Comparison of ENCODE assay signal across 8 cellular contexts in the genomic region with DNA sequence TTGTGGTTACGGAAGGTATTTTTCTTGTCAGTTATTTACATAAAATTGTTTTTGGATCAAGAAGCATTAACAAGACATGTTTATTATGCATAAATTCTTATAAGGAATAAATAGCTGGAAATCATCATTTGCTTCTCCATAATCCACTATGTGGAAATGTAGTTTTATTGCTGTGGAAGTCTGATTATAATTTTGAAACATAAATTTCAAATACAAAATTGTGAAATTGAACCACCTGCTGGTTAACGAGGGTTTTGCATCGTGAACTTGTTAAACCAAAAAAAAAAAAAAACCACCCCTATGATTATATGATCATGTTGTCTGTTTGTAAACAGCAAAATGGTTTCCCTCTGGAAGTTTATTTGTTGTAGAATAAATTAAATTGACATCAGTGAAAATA.
DNase-seq lines count a peak whose midpoint lies in the region; ATAC-seq, FAIRE-seq and TF ChIP-seq lines count a peak whose summit lies in the region.

No MANE protein-coding gene starts in this region.

- no peak for ATAC-seq in GM19351 (IDR thresholded peaks at IDR 0.05; ENCODE audit: unreplicated experiment)
- ATAC-seq in stimulated activated naive B cell treated with anti-CD40 and anti-IgM and Interleukin-4, amounts not matched to agents 10 μg/mL and 1 μg/mL and 100 μg/mL, for 72 hours (replicated peaks) = no peak

- peaks cover 52% of the 10 kb centered on the region for H3K36me3 ChIP-seq in WERI-Rb-1

- no peaks in the 10 kb centered on the region for H3K9me3 Mint-ChIP-seq in stimulated activated naive B cell treated with anti-CD40 and anti-IgM and Interleukin-4, amounts not matched to agents 10 μg/mL and 1 μg/mL and 100 μg/mL, for 72 hours

- H3K4me3 ChIP-seq in GM12865 (ENCODE audit: low read depth, low read length) = no peak overlapping the region
- no peak overlapping the region for H3K4me3 ChIP-seq in WERI-Rb-1 (ENCODE audit: low read depth, low read length)

- H3K4me3 Mint-ChIP-seq in stimulated activated naive B cell treated with anti-CD40 and anti-IgM and Interleukin-4, amounts not matched to agents 10 μg/mL and 1 μg/mL and 100 μg/mL, for 72 hours = no peak overlapping the region

- FAIRE-seq in islet of Langerhans (lab: Jason Lieb, UNC) = peak; percentile 91

- H3K4me1 Mint-ChIP-seq in stimulated activated naive B cell treated with anti-CD40 and anti-IgM and Interleukin-4, amounts not matched to agents 10 μg/mL and 1 μg/mL and 100 μg/mL, for 72 hours = no peaks in the 10 kb centered on the region

- H3K27me3 ChIP-seq in WERI-Rb-1 (ENCODE audit: insufficient read depth, low read depth, severe bottlenecking) = no peaks in the 10 kb centered on the region

- TF ChIP-seq CTCF in GM12865 (IDR thresholded peaks at IDR 0.05; ENCODE audit: insufficient read depth, low read depth, low read length, missing control alignments) (peak; percentile 31), WERI-Rb-1 (IDR thresholded peaks at IDR 0.05; ENCODE audit: low read depth, low read length) (0 out of 2 replicates have a peak, but pooled peaks have one; percentile 8)

- peaks cover 19 to 21% of the 10 kb centered on the region in 2 donors for H3K36me3 Mint-ChIP-seq in stimulated activated naive B cell treated with anti-CD40 and anti-IgM and Interleukin-4, amounts not matched to agents 10 μg/mL and 1 μg/mL and 100 μg/mL, for 72 hours

- H3K9me3 ChIP-seq in WERI-Rb-1 (ENCODE audit: severe bottlenecking) = no peaks in the 10 kb centered on the region

- H3K27ac ChIP-seq in WERI-Rb-1 = no peak overlapping the region

- H3K27me3 Mint-ChIP-seq in stimulated activated naive B cell treated with anti-CD40 and anti-IgM and Interleukin-4, amounts not matched to agents 10 μg/mL and 1 μg/mL and 100 μg/mL, for 72 hours = no peaks in the 10 kb centered on the region

- no peak overlapping the region for H3K27ac Mint-ChIP-seq in stimulated activated naive B cell treated with anti-CD40 and anti-IgM and Interleukin-4, amounts not matched to agents 10 μg/mL and 1 μg/mL and 100 μg/mL, for 72 hours

- DNase-seq in AG08395 (ENCODE audit: low spot score) = peak; percentile 49
- DNase-seq in GM12865 (ENCODE audit: low read depth) = peak; percentile 38
- no peak for DNase-seq in WERI-Rb-1
- no peak for DNase-seq in stimulated activated naive B cell treated with anti-CD40 and anti-IgM and Interleukin-4, amounts not matched to agents 10 μg/mL and 1 μg/mL and 100 μg/mL, for 72 hours
- DNase-seq in anterior cingulate cortex (lab: John Stamatoyannopoulos, UW) = no peak
- no peak for DNase-seq in C1 segment of cervical spinal cord (lab: John Stamatoyannopoulos, UW)

Comparison
In these comparisons a context has a peak if more than half of its experiments do, and no peak if none do; other contexts are left out.
1. DNase-seq: peak in AG08395 (single experiment) and GM12865 (single experiment); none in WERI-Rb-1 (single experiment), stimulated activated naive B cell treated with anti-CD40 and anti-IgM and Interleukin-4, amounts not matched to agents 10 μg/mL and 1 μg/mL and 100 μg/mL, for 72 hours (single experiment), anterior cingulate cortex (0 of 58) and C1 segment of cervical spinal cord (0 of 14).